ENCODE assay signal across 8 cellular contexts in the genomic region with DNA sequence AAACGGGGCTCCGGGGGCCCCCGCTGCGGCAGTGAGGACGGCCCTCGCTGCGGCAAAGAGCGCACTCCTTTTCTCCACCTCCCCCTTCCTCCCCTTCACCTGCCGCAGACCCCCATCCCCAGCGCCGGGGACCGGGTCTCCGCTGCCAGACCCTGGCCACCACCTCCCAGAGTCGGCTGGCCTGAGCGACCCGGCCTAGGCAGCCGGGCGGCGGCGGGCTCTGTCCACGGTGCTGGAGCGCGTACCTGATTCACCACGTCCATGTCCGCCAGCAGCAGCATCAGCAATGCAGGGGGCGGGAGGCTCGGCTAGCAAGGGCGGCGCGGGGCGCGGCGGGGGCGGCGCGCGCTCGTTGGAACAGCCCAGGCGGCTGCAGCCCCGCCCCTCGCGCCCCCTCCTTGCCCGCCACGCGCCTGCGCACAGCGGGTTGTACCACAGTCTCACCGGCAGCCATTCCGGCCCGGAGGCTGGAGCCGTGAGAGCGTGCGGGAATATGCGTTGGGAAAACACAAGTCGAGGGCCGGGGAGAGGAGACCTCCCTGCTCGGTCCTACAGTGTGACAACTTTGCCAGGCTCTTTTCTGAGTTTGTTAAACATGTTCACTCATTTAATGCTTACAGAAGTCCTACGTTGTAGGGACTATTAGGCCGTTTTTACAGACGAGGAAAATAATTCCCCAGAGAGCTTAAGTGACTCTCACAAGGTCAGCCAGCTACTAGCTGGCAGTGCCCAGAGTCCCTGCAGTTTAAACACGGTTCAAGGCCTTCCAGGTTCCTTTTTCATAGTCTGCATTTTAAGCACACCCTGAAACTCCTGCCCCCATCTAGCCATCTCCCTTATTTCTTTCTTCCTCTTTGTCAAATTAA. TPM values are rescaled to one million over a fixed set of nuclear protein-coding genes. Genes with fewer than 3 reads are reported as not detected.
DNase-seq lines count a peak whose midpoint lies in the region; ATAC-seq, FAIRE-seq and TF ChIP-seq lines count a peak whose summit lies in the region.

A gene (minus strand): TSS at position 288 of the 866 bp plus-strand sequence. CDS start 7 bp downstream, at position 281.

- no peak within 1 kb of the TSS for H3K14ac ChIP-seq in H9 (ENCODE audit: insufficient read depth, low read length)

- H2AK5ac ChIP-seq in H9 (ENCODE audit: insufficient read length, low read length) = no peak within 1 kb of the TSS

- no peaks in the 10 kb centered on the region for H3K79me2 ChIP-seq in H9 (ENCODE audit: insufficient read depth, low read length)

- H2BK12ac ChIP-seq in H9 (ENCODE audit: insufficient read length, low read depth, low read length) = no peak within 1 kb of the TSS

- no peaks in the 10 kb centered on the region for H3K79me1 ChIP-seq in H9 (ENCODE audit: insufficient read depth, low read depth, low read length, poor library complexity, severe bottlenecking)

- no peak within 1 kb of the TSS for H4K91ac ChIP-seq in H9 (ENCODE audit: insufficient read length, low read depth, low read length)

- TF ChIP-seq CTCF in H9 (conservative IDR thresholded peaks at IDR 0.05) (no peak), pancreas (IDR thresholded peaks at IDR 0.05) (no peak)

- H4K8ac ChIP-seq in H9 (replicated peaks; ENCODE audit: insufficient read length, low read depth, low read length) = no peak within 1 kb of the TSS

- H3K23ac ChIP-seq in H9 (ENCODE audit: insufficient read length, low read depth, low read length) = no peak within 1 kb of the TSS

- H3K9me3 Mint-ChIP-seq in H9 = peaks cover 74 to 84% of the 10 kb centered on the region in 2 experiments
- H3K9me3 Mint-ChIP-seq in activated naive CD4-positive, alpha-beta T cell treated with anti-CD3 and anti-CD28 coated beads, Interleukin-2, amount 50 U/mL, for 24 hours = no peaks in the 10 kb centered on the region

- H2BK20ac ChIP-seq in H9 (ENCODE audit: low read depth, low read length, poor library complexity, severe bottlenecking) = no peak within 1 kb of the TSS

- no peak within 1 kb of the TSS for H2AFZ ChIP-seq in H9 (ENCODE audit: low read length)

- H4K5ac ChIP-seq in H9 (ENCODE audit: insufficient read length, low read depth, low read length) = no peak within 1 kb of the TSS

- H3K23me2 ChIP-seq in H9 (ENCODE audit: insufficient read length, low read depth, low read length, poor library complexity, severe bottlenecking) = peaks cover 14% of the 10 kb centered on the region

- H4K20me1 ChIP-seq in H9 (ENCODE audit: control insufficient read depth, insufficient read depth, insufficient read length) = no peaks in the 10 kb centered on the region

- peaks cover 11 to 26% of the 10 kb centered on the region in 2 experiments; a peak in 3 of 4 replicates for H3K4me1 Mint-ChIP-seq in H9
- H3K4me1 Mint-ChIP-seq in activated naive CD4-positive, alpha-beta T cell treated with anti-CD3 and anti-CD28 coated beads, Interleukin-2, amount 50 U/mL, for 24 hours = peaks cover 18% of the 10 kb centered on the region

- peak within 1 kb of the TSS; percentile 52 for H3K4me2 ChIP-seq in H9 (ENCODE audit: insufficient read depth, insufficient read length, low read length)

- H3K27ac Mint-ChIP-seq in H9 = peak within 1 kb of the TSS in 1 of 3 experiments; percentile 62; a peak in 3 of 7 replicates
- H3K27ac Mint-ChIP-seq in activated naive CD4-positive, alpha-beta T cell treated with anti-CD3 and anti-CD28 coated beads, Interleukin-2, amount 50 U/mL, for 24 hours = peak within 1 kb of the TSS; percentile 94

- intact Hi-C loops in head of caudate nucleus (cut with DNase I) (loop anchor here (5.0 kb wide), 1 partner anchor 67 kb away; a partner anchor contains a TSS), pancreas (cut with DNase I) (no loop called here)

- H2BK5ac ChIP-seq in H9 (ENCODE audit: insufficient read length, low read length) = no peak within 1 kb of the TSS

- peaks cover 17% of the 10 kb centered on the region for H3K27me3 Mint-ChIP-seq in H9 (ENCODE audit: low read depth)
- H3K27me3 Mint-ChIP-seq in activated naive CD4-positive, alpha-beta T cell treated with anti-CD3 and anti-CD28 coated beads, Interleukin-2, amount 50 U/mL, for 24 hours = no peaks in the 10 kb centered on the region

- H3K4me3 ChIP-seq in MG63 (peak within 1 kb of the TSS; percentile 31), SK-N-MC (peak within 1 kb of the TSS; percentile 70), pancreas (peak within 1 kb of the TSS in 2 of 4 donors; percentile 29 to 41), thymus (ENCODE audit: low read length) (peak within 1 kb of the TSS; percentile 55)

- no peak within 1 kb of the TSS for H3K56ac ChIP-seq in H9 (ENCODE audit: insufficient read length, low read depth, low read length)

- no CpG with 5 or more reads among the region's 61 CpGs for WGBS in H9 (ENCODE audit: extremely low coverage, insufficient read length, low lambda C conversion rate)
- WGBS in pancreas, 2 donors = 1 to 41% methylated on average over 42 to 61 of the region's 61 CpGs
- WGBS in thymus = under 1% methylated on average over 61 of the region's 61 CpGs

- peak; percentile 93 to 94 (median 94) for ATAC-seq in pancreas

- H3K4ac ChIP-seq in H9 (ENCODE audit: low read depth, low read length) = no peak within 1 kb of the TSS

- H3K27ac ChIP-seq in H9 (ENCODE audit: insufficient read length, low read depth, low read length) (no peak within 1 kb of the TSS), SK-N-MC (0 out of 2 replicates have a peak within 1 kb of the TSS, but pooled peaks have one; percentile 1), pancreas (peak within 1 kb of the TSS; percentile 17 to 75 (median 56)), thymus (ENCODE audit: low read depth) (peak within 1 kb of the TSS; percentile 60)

- DNase-seq in GM03348 (ENCODE audit: low spot score) (peak; percentile 96), H9 (peak; percentile 94), MG63 (peak; percentile 85), SK-N-MC (ENCODE audit: low read depth, low spot score) (no peak), head of caudate nucleus (peak; percentile 73 to 95 (median 89)), pancreas (peak; percentile 84 to 96 (median 91))

- H2BK15ac ChIP-seq in H9 (ENCODE audit: low read depth, low read length) = no peak within 1 kb of the TSS

- no peaks in the 10 kb centered on the region for H3K36me3 ChIP-seq in MG63
- no peaks in the 10 kb centered on the region for H3K36me3 ChIP-seq in SK-N-MC (ENCODE audit: insufficient read depth, low read length)
- H3K36me3 ChIP-seq in pancreas = no peaks in the 10 kb centered on the region
- peaks cover 3% of the 10 kb centered on the region for H3K36me3 ChIP-seq in thymus (ENCODE audit: control insufficient read depth, insufficient read depth)

- no peak for FAIRE-seq in pancreas (lab: Jason Lieb, UNC)

- H2BK120ac ChIP-seq in H9 (ENCODE audit: low read depth, low read length, poor library complexity, severe bottlenecking) = no peak within 1 kb of the TSS

- H3K18ac ChIP-seq in H9 (ENCODE audit: insufficient read length, low read depth, low read length) = no peak within 1 kb of the TSS

- H3K4me3 Mint-ChIP-seq in H9 = peak within 1 kb of the TSS; percentile 53 to 84
- peak within 1 kb of the TSS; percentile 78 for H3K4me3 Mint-ChIP-seq in activated naive CD4-positive, alpha-beta T cell treated with anti-CD3 and anti-CD28 coated beads, Interleukin-2, amount 50 U/mL, for 24 hours

- peaks cover 0 to 14% (median 5%) of the 10 kb centered on the region in 3 experiments; a peak in 5 of 7 replicates for H3K36me3 Mint-ChIP-seq in H9 (ENCODE audit: insufficient read depth in 1 of 3, low read depth in 3 of 3)
- no peaks in the 10 kb centered on the region for H3K36me3 Mint-ChIP-seq in activated naive CD4-positive, alpha-beta T cell treated with anti-CD3 and anti-CD28 coated beads, Interleukin-2, amount 50 U/mL, for 24 hours

- H3K27me3 ChIP-seq in H9 (ENCODE audit: insufficient read depth, low read length) (no peaks in the 10 kb centered on the region), MG63 (no peaks in the 10 kb centered on the region), pancreas (no peaks in the 10 kb centered on the region), thymus (ENCODE audit: control insufficient read depth, insufficient read depth) (no peaks in the 10 kb centered on the region)

- no peak within 1 kb of the TSS for H3T11ph ChIP-seq in H9 (ENCODE audit: low read length)

- H3K9ac ChIP-seq in H9 (ENCODE audit: extremely low read depth, insufficient read length, low read length) = no peak within 1 kb of the TSS
- peak within 1 kb of the TSS; percentile 66 for H3K9ac ChIP-seq in SK-N-MC (ENCODE audit: insufficient read length)

- H3K9me3 ChIP-seq in H9 (ENCODE audit: control insufficient read depth, low read depth, low read length) (peaks cover 27% of the 10 kb centered on the region), MG63 (no peaks in the 10 kb centered on the region), SK-N-MC (ENCODE audit: low read depth, low read length) (no peaks in the 10 kb centered on the region), pancreas (no peaks in the 10 kb centered on the region), thymus (ENCODE audit: control insufficient read depth) (no peaks in the 10 kb centered on the region)

- H3K4me1 ChIP-seq in H9 (ENCODE audit: insufficient read depth, low read length) (no peaks in the 10 kb centered on the region), pancreas (peaks cover 0 to 5% (median 4%) of the 10 kb centered on the region in 3 donors), thymus (ENCODE audit: control insufficient read depth, insufficient read depth, low read length) (peaks cover 13% of the 10 kb centered on the region)

RNA-seq across cellular contexts. Expression of the gene that starts here (rescaled TPM):
- total RNA-seq in H9 (2021) (1.8 and 2.1 TPM in 2 replicates), pancreas (1 to 10 TPM; 2.0 to 9.8 (median 4.2) TPM)
- 0.17 and 0.63 TPM in 2 replicates for total RNA-seq in MG63 (2014; rRNA removed; shearing (Covaris generic); ENCODE audit: low replicate concordance)
- polyA plus RNA-seq in pancreas (10 to 100 TPM; 13.4 to 41.7 TPM), thymus (3.6 TPM)

Comparison
In these comparisons a context has a peak if more than half of its experiments do, and no peak if none do; other contexts are left out.
1. Peak in DNase-seq and H3K4me3 ChIP-seq in MG63; RNA of the gene not detected or under 1 TPM.